ENCODE assay signal across 21 cellular contexts in the genomic region with DNA sequence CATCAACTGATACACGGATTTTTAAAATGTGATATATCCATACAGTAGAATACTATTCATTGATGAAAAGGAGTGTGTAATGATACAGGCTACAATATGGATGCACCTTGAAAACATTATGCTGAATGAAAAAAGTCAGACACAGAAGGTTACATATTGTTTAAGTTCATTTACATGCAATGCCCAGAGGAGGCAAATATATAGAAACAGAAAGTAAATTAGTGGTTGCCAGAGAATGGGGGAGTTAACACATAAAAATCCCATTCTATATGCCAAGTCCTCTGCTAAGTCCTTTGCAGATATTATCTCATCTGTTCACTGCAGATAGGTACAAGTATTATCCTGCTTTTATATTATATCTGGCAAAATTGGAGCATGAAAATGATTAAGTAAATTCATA.
"Had no signal": no experiment of that assay in that cellular context is flagged by ENCODE, and none has a peak within 500 bp of the region (broad histone marks: within the 10 kb centered on the region; RNA-seq: fewer than 3 reads in every experiment).

No MANE protein-coding gene starts in this region.

- H3K36me3 ChIP-seq: esophagus squamous epithelium, right atrium auricular region, tibial nerve, vagina had no signal

- ATAC-seq: activated CD8-positive, alpha-beta memory T cell treated with anti-CD3 and anti-CD28 coated beads, Interleukin-2, amount 10 ng/mL, durations not matched to agents 7 days and 5 days; activated naive CD8-positive, alpha-beta T cell treated with anti-CD3 and anti-CD28 coated beads, Interleukin-2, amount 50 U/mL, for 24 hours had no signal

- H3K36me3 Mint-ChIP-seq: activated CD8-positive, alpha-beta memory T cell treated with anti-CD3 and anti-CD28 coated beads, Interleukin-2, amount 10 ng/mL, durations not matched to agents 7 days and 5 days; immature natural killer cell had no signal

- H3K9me3 ChIP-seq: esophagus squamous epithelium, right atrium auricular region, tibial nerve, vagina had no signal

- H3K4me3 ChIP-seq: esophagus squamous epithelium, right atrium auricular region, tibial nerve, vagina had no signal

- DNase-seq: activated CD4-positive, alpha-beta T cell treated with anti-CD3 and anti-CD28 coated beads, Interleukin-2, amount 50 U/mL, for 48 hours; activated CD8-positive, alpha-beta memory T cell treated with anti-CD3 and anti-CD28 coated beads, Interleukin-2, amount 10 ng/mL, durations not matched to agents 7 days and 5 days; activated naive CD4-positive, alpha-beta T cell treated with anti-CD3 and anti-CD28 coated beads for 36 hours; activated naive CD8-positive, alpha-beta T cell treated with anti-CD3 and anti-CD28 coated beads, Interleukin-2, amount 50 U/mL, for 24 hours; activated T-cell treated with anti-CD3 and anti-CD28 coated beads, Interleukin-2, amount 50 U/mL, for 1 hour; aorta; cerebellar nuclear complex; effector CD8-positive, alpha-beta T cell; esophagus squamous epithelium; glutamatergic neuron; immature natural killer cell; nucleus accumbens; posterior cingulate gyrus; stimulated activated CD4-positive, alpha-beta T cell treated with anti-CD3 and anti-CD28 coated beads, Interleukin-15, amount 100 ng/mL, for 24 hours; stimulated activated CD4-positive, alpha-beta T cell treated with anti-CD3 and anti-CD28 coated beads, Interleukin-4, amount 100 ng/mL, for 1 hour; stimulated activated naive CD4-positive, alpha-beta T cell had no signal

- H3K4me3 Mint-ChIP-seq: activated CD8-positive, alpha-beta memory T cell treated with anti-CD3 and anti-CD28 coated beads, Interleukin-2, amount 10 ng/mL, durations not matched to agents 7 days and 5 days; activated naive CD4-positive, alpha-beta T cell treated with anti-CD3 and anti-CD28 coated beads for 36 hours; activated naive CD8-positive, alpha-beta T cell treated with anti-CD3 and anti-CD28 coated beads, Interleukin-2, amount 50 U/mL, for 24 hours; immature natural killer cell; nephron had no signal

- H3K27ac ChIP-seq: esophagus squamous epithelium, right atrium auricular region, tibial nerve, vagina had no signal

- H3K9me3 Mint-ChIP-seq: activated naive CD4-positive, alpha-beta T cell treated with anti-CD3 and anti-CD28 coated beads for 36 hours; activated naive CD8-positive, alpha-beta T cell treated with anti-CD3 and anti-CD28 coated beads, Interleukin-2, amount 50 U/mL, for 24 hours; activated T-helper 2 cell treated with anti-CD3 and anti-CD28 coated beads, Interferon-gamma antibody, Interleukin-2, Interleukin-4, amounts not matched to agents 10 μg/mL and 5 μg/mL and 100 μg/mL, durations not matched to agents 14 hours and 24 hours and 36 hours had no signal

- H3K4me1 ChIP-seq: esophagus squamous epithelium, right atrium auricular region, tibial nerve had no signal

- H3K4me1 Mint-ChIP-seq: activated CD8-positive, alpha-beta memory T cell treated with anti-CD3 and anti-CD28 coated beads, Interleukin-2, amount 10 ng/mL, durations not matched to agents 7 days and 5 days; activated naive CD8-positive, alpha-beta T cell treated with anti-CD3 and anti-CD28 coated beads, Interleukin-2, amount 50 U/mL, for 24 hours; immature natural killer cell; nephron had no signal

- H3K27me3 ChIP-seq: esophagus squamous epithelium, right atrium auricular region, tibial nerve, vagina had no signal

- H3K27ac Mint-ChIP-seq: activated CD8-positive, alpha-beta memory T cell treated with anti-CD3 and anti-CD28 coated beads, Interleukin-2, amount 10 ng/mL, durations not matched to agents 7 days and 5 days; activated naive CD4-positive, alpha-beta T cell treated with anti-CD3 and anti-CD28 coated beads for 36 hours; activated naive CD8-positive, alpha-beta T cell treated with anti-CD3 and anti-CD28 coated beads, Interleukin-2, amount 50 U/mL, for 24 hours; activated T-helper 2 cell treated with anti-CD3 and anti-CD28 coated beads, Interferon-gamma antibody, Interleukin-2, Interleukin-4, amounts not matched to agents 10 μg/mL and 5 μg/mL and 100 μg/mL, durations not matched to agents 14 hours and 24 hours and 36 hours; immature natural killer cell; nephron had no signal
